In genomic region chr11:33455827-33456226, GRCh38 we compare ENCODE assay signal across 23 cellular contexts.
"Had no signal": no experiment of that assay in that cellular context is flagged by ENCODE, and none has a peak within 500 bp of the region (broad histone marks: within the 10 kb centered on the region; RNA-seq: fewer than 3 reads in every experiment).

No MANE protein-coding gene starts in this region.

- H3K9me3 ChIP-seq: colonic mucosa, esophagus squamous epithelium, gastrocnemius medialis, heart right ventricle, left lung, lower lobe of right lung, mucosa of descending colon had no signal

- H3K27ac ChIP-seq: colonic mucosa, epithelial cell of prostate, esophagus squamous epithelium, gastrocnemius medialis, heart right ventricle, left lung, lower lobe of right lung had no signal

- H3K4me1 ChIP-seq: colonic mucosa, esophagus squamous epithelium, gastrocnemius medialis, heart right ventricle, left lung, lower lobe of right lung had no signal

- H3K36me3 ChIP-seq: colonic mucosa, esophagus squamous epithelium, gastrocnemius medialis, heart right ventricle, left lung, lower lobe of right lung had no signal

- H3K4me3 ChIP-seq: colonic mucosa, esophagus squamous epithelium, gastrocnemius medialis, heart right ventricle, left lung, lower lobe of right lung, mucosa of descending colon had no signal

- DNase-seq: colonic mucosa; cortex of kidney; effector CD8-positive, alpha-beta T cell; effector memory CD8-positive, alpha-beta T cell; endodermal cell; erythroblast; esophagus squamous epithelium; foreskin fibroblast; foreskin melanocyte; gastrocnemius medialis; glutamatergic neuron; head of caudate nucleus; heart right ventricle; hippocampal formation; left cardiac atrium; left lung; left ventricle myocardium superior; lower lobe of right lung; mesenchymal stem cell; mucosa of descending colon; naive B cell had no signal

- ATAC-seq: effector memory CD8-positive, alpha-beta T cell; esophagus mucosa; gastrocnemius medialis; heart right ventricle; left cardiac atrium; left lung; left ventricle myocardium superior; lower lobe of right lung; mucosa of descending colon had no signal

- H3K27me3 ChIP-seq: colonic mucosa, gastrocnemius medialis had no signal
